In the genomic region with DNA sequence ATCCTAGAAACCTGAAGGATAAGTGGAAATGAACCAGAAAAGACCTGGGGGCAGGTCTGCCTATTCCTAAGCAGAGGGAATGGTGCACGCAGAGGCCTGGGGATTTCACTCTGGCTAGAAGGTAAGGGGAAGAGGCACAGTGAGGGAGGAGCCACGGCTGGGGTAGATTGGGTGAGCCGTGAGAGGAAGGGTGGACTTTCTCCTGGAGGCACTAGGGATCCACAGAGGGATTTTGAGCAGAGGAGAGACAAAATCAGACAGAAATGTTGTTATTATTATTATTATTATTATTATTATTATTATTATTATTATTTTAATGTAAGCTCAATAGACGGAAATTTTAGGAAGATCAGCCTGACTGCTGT, we compare ENCODE assay signal across 2 cellular contexts.
TF ChIP-seq lines count a peak whose summit lies in the region.

No MANE protein-coding gene starts in this region.

TF ChIP-seq in HepG2, 621 proteins besides CTCF, POLR2A, EP300 and RAD21:
- TF ChIP-seq, protein P1, sequence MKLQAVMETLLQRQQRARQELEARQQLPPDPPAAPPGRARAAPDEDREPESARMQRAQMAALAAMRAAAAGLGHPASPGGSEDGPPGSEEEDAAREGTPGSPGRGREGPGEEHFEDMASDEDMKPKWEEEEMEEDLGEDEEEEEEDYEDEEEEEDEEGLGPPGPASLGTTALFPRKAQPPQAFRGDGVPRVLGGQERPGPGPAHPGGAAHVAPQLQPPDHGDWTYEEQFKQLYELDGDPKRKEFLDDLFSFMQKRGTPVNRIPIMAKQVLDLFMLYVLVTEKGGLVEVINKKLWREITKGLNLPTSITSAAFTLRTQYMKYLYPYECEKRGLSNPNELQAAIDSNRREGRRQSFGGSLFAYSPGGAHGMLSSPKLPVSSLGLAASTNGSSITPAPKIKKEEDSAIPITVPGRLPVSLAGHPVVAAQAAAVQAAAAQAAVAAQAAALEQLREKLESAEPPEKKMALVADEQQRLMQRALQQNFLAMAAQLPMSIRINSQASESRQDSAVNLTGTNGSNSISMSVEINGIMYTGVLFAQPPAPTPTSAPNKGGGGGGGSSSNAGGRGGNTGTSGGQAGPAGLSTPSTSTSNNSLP (IDR thresholded peaks at IDR 0.05; ENCODE audit: low read depth, low read length), result no peak
- TF ChIP-seq MBNL3 (CRISPR knock-in tag; conservative IDR thresholded peaks at IDR 0.05) (no peak), NKX3-1 (CRISPR knock-in tag; IDR thresholded peaks at IDR 0.05) (no peak), MAFK (conservative IDR thresholded peaks at IDR 0.05 in 1 of 2, IDR thresholded peaks at IDR 0.05 in 1 of 2; ENCODE audit: low read length in 2 of 2) (no peak), FIP1L1 (IDR thresholded peaks at IDR 0.05; ENCODE audit: borderline replicate concordance, insufficient read depth, low read depth, low read length) (no peak), ELF4 (CRISPR knock-in tag; IDR thresholded peaks at IDR 0.05; ENCODE audit: borderline replicate concordance) (no peak), TOPORS (CRISPR knock-in tag; IDR thresholded peaks at IDR 0.05) (no peak), ZNF549 (CRISPR knock-in tag; IDR thresholded peaks at IDR 0.05) (no peak), WIZ (CRISPR knock-in tag; IDR thresholded peaks at IDR 0.05) (no peak), ZNF282 (IDR thresholded peaks at IDR 0.05; ENCODE audit: partially characterized antibody) (no peak), ZNF430 (CRISPR knock-in tag; IDR thresholded peaks at IDR 0.05) (no peak)
- TF ChIP-seq, protein P2, sequence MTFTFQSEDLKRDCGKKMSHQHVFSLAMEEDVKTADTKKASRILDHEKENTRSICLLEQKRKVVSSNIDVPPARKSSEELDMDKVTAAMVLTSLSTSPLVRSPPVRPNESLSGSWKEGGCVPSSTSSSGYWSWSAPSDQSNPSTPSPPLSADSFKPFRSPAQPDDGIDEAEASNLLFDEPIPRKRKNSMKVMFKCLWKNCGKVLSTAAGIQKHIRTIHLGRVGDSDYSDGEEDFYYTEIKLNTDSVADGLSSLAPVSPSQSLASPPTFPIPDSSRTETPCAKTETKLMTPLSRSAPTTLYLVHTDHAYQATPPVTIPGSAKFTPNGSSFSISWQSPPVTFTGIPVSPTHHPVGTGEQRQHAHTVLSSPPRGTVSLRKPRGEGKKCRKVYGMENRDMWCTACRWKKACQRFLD (CRISPR knock-in tag; IDR thresholded peaks at IDR 0.05; ENCODE audit: borderline replicate concordance), result no peak
- TF ChIP-seq, protein P3, sequence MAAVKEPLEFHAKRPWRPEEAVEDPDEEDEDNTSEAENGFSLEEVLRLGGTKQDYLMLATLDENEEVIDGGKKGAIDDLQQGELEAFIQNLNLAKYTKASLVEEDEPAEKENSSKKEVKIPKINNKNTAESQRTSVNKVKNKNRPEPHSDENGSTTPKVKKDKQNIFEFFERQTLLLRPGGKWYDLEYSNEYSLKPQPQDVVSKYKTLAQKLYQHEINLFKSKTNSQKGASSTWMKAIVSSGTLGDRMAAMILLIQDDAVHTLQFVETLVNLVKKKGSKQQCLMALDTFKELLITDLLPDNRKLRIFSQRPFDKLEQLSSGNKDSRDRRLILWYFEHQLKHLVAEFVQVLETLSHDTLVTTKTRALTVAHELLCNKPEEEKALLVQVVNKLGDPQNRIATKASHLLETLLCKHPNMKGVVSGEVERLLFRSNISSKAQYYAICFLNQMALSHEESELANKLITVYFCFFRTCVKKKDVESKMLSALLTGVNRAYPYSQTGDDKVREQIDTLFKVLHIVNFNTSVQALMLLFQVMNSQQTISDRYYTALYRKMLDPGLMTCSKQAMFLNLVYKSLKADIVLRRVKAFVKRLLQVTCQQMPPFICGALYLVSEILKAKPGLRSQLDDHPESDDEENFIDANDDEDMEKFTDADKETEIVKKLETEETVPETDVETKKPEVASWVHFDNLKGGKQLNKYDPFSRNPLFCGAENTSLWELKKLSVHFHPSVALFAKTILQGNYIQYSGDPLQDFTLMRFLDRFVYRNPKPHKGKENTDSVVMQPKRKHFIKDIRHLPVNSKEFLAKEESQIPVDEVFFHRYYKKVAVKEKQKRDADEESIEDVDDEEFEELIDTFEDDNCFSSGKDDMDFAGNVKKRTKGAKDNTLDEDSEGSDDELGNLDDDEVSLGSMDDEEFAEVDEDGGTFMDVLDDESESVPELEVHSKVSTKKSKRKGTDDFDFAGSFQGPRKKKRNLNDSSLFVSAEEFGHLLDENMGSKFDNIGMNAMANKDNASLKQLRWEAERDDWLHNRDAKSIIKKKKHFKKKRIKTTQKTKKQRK (IDR thresholded peaks at IDR 0.05; ENCODE audit: low read length), result no peak
- TF ChIP-seq, protein P4, sequence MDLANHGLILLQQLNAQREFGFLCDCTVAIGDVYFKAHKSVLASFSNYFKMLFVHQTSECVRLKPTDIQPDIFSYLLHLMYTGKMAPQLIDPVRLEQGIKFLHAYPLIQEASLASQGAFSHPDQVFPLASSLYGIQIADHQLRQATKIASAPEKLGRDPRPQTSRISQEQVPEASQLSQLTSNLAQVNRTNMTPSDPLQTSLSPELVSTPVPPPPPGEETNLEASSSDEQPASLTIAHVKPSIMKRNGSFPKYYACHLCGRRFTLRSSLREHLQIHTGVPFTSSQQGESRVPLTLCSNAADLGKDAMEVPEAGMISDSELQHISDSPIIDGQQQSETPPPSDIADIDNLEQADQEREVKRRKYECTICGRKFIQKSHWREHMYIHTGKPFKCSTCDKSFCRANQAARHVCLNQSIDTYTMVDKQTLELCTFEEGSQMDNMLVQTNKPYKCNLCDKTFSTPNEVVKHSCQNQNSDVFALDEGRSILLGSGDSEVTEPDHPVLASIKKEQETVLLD (CRISPR knock-in tag; IDR thresholded peaks at IDR 0.05; ENCODE audit: low read depth), result no peak

TF ChIP-seq in WTC11, 78 proteins besides CTCF, POLR2A, EP300 and RAD21:
- peak; percentile 68 for TF ChIP-seq HMGA2 (CRISPR knock-in tag; IDR thresholded peaks at IDR 0.05)
- TF ChIP-seq, protein P5, sequence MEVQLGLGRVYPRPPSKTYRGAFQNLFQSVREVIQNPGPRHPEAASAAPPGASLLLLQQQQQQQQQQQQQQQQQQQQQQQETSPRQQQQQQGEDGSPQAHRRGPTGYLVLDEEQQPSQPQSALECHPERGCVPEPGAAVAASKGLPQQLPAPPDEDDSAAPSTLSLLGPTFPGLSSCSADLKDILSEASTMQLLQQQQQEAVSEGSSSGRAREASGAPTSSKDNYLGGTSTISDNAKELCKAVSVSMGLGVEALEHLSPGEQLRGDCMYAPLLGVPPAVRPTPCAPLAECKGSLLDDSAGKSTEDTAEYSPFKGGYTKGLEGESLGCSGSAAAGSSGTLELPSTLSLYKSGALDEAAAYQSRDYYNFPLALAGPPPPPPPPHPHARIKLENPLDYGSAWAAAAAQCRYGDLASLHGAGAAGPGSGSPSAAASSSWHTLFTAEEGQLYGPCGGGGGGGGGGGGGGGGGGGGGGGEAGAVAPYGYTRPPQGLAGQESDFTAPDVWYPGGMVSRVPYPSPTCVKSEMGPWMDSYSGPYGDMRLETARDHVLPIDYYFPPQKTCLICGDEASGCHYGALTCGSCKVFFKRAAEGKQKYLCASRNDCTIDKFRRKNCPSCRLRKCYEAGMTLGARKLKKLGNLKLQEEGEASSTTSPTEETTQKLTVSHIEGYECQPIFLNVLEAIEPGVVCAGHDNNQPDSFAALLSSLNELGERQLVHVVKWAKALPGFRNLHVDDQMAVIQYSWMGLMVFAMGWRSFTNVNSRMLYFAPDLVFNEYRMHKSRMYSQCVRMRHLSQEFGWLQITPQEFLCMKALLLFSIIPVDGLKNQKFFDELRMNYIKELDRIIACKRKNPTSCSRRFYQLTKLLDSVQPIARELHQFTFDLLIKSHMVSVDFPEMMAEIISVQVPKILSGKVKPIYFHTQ (CRISPR knock-in tag; IDR thresholded peaks at IDR 0.05), result no peak
